In genomic region chr17:50072130-50072529, GRCh38 we compare ENCODE assay signal across 26 cellular contexts. TPM values are rescaled to one million over a fixed set of nuclear protein-coding genes. Genes with fewer than 3 reads are reported as not detected.
DNase-seq lines count a peak whose midpoint lies in the region; ATAC-seq, FAIRE-seq and TF ChIP-seq lines count a peak whose summit lies in the region.
"Had no signal": no experiment of that assay in that cellular context is flagged by ENCODE, and none has a peak within 500 bp of the region (broad histone marks: within the 10 kb centered on the region; RNA-seq: fewer than 3 reads in every experiment).

No MANE protein-coding gene starts in this region.

- H3K27ac ChIP-seq in RWPE1 (peak overlapping the region; percentile 75), kidney (ENCODE audit: low read depth in 2 of 2, low read length in 2 of 2) (no peak overlapping the region), PC-9 (no peak overlapping the region)
- H3K27ac ChIP-seq: 22Rv1 had no signal

- H3K4me1 Mint-ChIP-seq in activated CD8-positive, alpha-beta T cell treated with anti-CD3 and anti-CD28 coated beads, Interleukin-2, amount 10 ng/mL, durations not matched to agents 7 days and 5 days (ENCODE audit: low read depth): peaks cover 4% of the 10 kb centered on the region
- H3K4me1 Mint-ChIP-seq in activated CD8-positive, alpha-beta T cell treated with anti-CD3 and anti-CD28 coated beads for 36 hours (ENCODE audit: low read depth): no peaks in the 10 kb centered on the region
- H3K4me1 Mint-ChIP-seq in nephron progenitor cell (peaks cover 10% of the 10 kb centered on the region), glutamatergic neuron (ENCODE audit: low read depth, unreplicated experiment) (peaks cover 1% of the 10 kb centered on the region)
- H3K4me1 Mint-ChIP-seq: B cell had no signal

- H3K27ac Mint-ChIP-seq in activated CD8-positive, alpha-beta T cell treated with anti-CD3 and anti-CD28 coated beads, Interleukin-2, amount 10 ng/mL, durations not matched to agents 7 days and 5 days: no peak overlapping the region
- no peak overlapping the region for H3K27ac Mint-ChIP-seq in activated CD8-positive, alpha-beta T cell treated with anti-CD3 and anti-CD28 coated beads for 36 hours
- H3K27ac Mint-ChIP-seq in nephron progenitor cell (no peak overlapping the region), glutamatergic neuron (ENCODE audit: unreplicated experiment) (no peak overlapping the region)
- H3K27ac Mint-ChIP-seq: B cell, GM23338 had no signal

- no peak overlapping the region for H3K4me2 ChIP-seq in PC-9
- H3K4me2 ChIP-seq: GM23338 had no signal

- POLR2A ChIA-PET in activated CD8-positive, alpha-beta T cell treated with anti-CD3 and anti-CD28 coated beads, Interleukin-2, amount 10 ng/mL, durations not matched to agents 7 days and 5 days (lab: Charles Lee): interaction anchor here (0.7 kb wide), 2 partner anchors 20 to 173 kb away, joined by 3 read pairs; no protein-coding TSS in a partner anchor
- POLR2A ChIA-PET in activated CD8-positive, alpha-beta T cell treated with anti-CD3 and anti-CD28 coated beads for 36 hours (lab: Charles Lee): no interaction called here
- POLR2A ChIA-PET in RWPE1 (lab: Yijun Ruan, JAX; ENCODE audit: low non-redundant PET) (no interaction called here), PC-9 (lab: Charles Lee; ENCODE audit: unreplicated experiment) (no interaction called here)

- no TSS peak for BruUV-seq in PC-9 (replicated peaks; lab: Mats Ljungman, UMichigan)

- H3K27me3 ChIP-seq in PC-9 (ENCODE audit: insufficient read depth, low read depth): no peaks in the 10 kb centered on the region
- H3K27me3 ChIP-seq: MG63 had no signal

- H3K36me3 Mint-ChIP-seq in activated CD8-positive, alpha-beta T cell treated with anti-CD3 and anti-CD28 coated beads, Interleukin-2, amount 10 ng/mL, durations not matched to agents 7 days and 5 days (ENCODE audit: low read depth): peaks cover 6% of the 10 kb centered on the region
- peaks cover 8% of the 10 kb centered on the region for H3K36me3 Mint-ChIP-seq in activated CD8-positive, alpha-beta T cell treated with anti-CD3 and anti-CD28 coated beads for 36 hours (ENCODE audit: low read depth)
- peaks cover 12% of the 10 kb centered on the region for H3K36me3 Mint-ChIP-seq in nephron progenitor cell (ENCODE audit: low read depth)
- no peaks in the 10 kb centered on the region for H3K36me3 Mint-ChIP-seq in glutamatergic neuron (ENCODE audit: unreplicated experiment)

- H3K27me3 Mint-ChIP-seq in activated CD8-positive, alpha-beta T cell treated with anti-CD3 and anti-CD28 coated beads, Interleukin-2, amount 10 ng/mL, durations not matched to agents 7 days and 5 days (ENCODE audit: low read depth): no peaks in the 10 kb centered on the region
- H3K27me3 Mint-ChIP-seq in activated CD8-positive, alpha-beta T cell treated with anti-CD3 and anti-CD28 coated beads for 36 hours: no peaks in the 10 kb centered on the region
- H3K27me3 Mint-ChIP-seq in nephron progenitor cell (ENCODE audit: low read depth, poor library complexity) (peaks cover 36% of the 10 kb centered on the region), glutamatergic neuron (ENCODE audit: unreplicated experiment) (peaks cover 12% of the 10 kb centered on the region)
- H3K27me3 Mint-ChIP-seq: B cell, IgD-negative memory B cell had no signal

- H3K4me3 Mint-ChIP-seq in activated CD8-positive, alpha-beta T cell treated with anti-CD3 and anti-CD28 coated beads, Interleukin-2, amount 10 ng/mL, durations not matched to agents 7 days and 5 days: no peak overlapping the region
- no peak overlapping the region for H3K4me3 Mint-ChIP-seq in activated CD8-positive, alpha-beta T cell treated with anti-CD3 and anti-CD28 coated beads for 36 hours
- H3K4me3 Mint-ChIP-seq in nephron progenitor cell (no peak overlapping the region), glutamatergic neuron (ENCODE audit: unreplicated experiment) (no peak overlapping the region)
- H3K4me3 Mint-ChIP-seq: B cell, GM23338, IgD-negative memory B cell had no signal

- no peaks in the 10 kb centered on the region for H3K9me3 ChIP-seq in kidney (ENCODE audit: control insufficient read depth in 1 of 2, low read length in 2 of 2)
- H3K9me3 ChIP-seq in PC-9 (ENCODE audit: insufficient read depth, low read depth): no peaks in the 10 kb centered on the region
- H3K9me3 ChIP-seq: MG63 had no signal

- DNase-seq in activated CD8-positive, alpha-beta T cell treated with anti-CD3 and anti-CD28 coated beads, Interleukin-2, amount 10 ng/mL, durations not matched to agents 7 days and 5 days: no peak
- no peak for DNase-seq in activated CD8-positive, alpha-beta T cell treated with anti-CD3 and anti-CD28 coated beads for 36 hours
- DNase-seq in HTR-8/SVneo (ENCODE audit: insufficient read length, low spot score): no peak
- DNase-seq in RWPE1 (ENCODE audit: low spot score): no peak
- DNase-seq in kidney: peak; percentile 53
- no peak for DNase-seq in nephron progenitor cell
- DNase-seq in glutamatergic neuron: no peak
- no peak for DNase-seq in PC-9
- DNase-seq: COR-L47, GF-D8, Kasumi-1, MG63, NCI-H1092 treated with DMSO at 0.1 percent for 48 hours, NCI-H146, NCI-H2081 treated with DMSO at 0.1 percent for 48 hours, NCI-H748 treated with DMSO at 0.1 percent for 48 hours, OCI-M1, RPMI8226 had no signal

- no peak overlapping the region for H3K9ac ChIP-seq in kidney (ENCODE audit: low read length in 2 of 2)

- H2AFZ ChIP-seq in PC-9: no peak overlapping the region
- H2AFZ ChIP-seq: GM23338 had no signal

- H3K9me2 ChIP-seq in PC-9 (ENCODE audit: insufficient read depth): no peaks in the 10 kb centered on the region

- intact Hi-C loops in activated CD8-positive, alpha-beta T cell treated with anti-CD3 and anti-CD28 coated beads for 36 hours (cut with micrococcal nuclease): no loop called here
- intact Hi-C loops in kidney (cut with DNase I) (no loop called here), PC-9 (cut with micrococcal nuclease; ENCODE audit: unreplicated experiment) (no loop called here)

- H3F3A ChIP-seq in PC-9 (ENCODE audit: insufficient read depth, low read depth): peaks cover 94% of the 10 kb centered on the region

- H3K4me1 ChIP-seq in kidney (ENCODE audit: control insufficient read depth in 1 of 2, insufficient read depth in 1 of 2, low read depth in 1 of 2, low read length in 2 of 2) (no peaks in the 10 kb centered on the region), PC-9 (replicated peaks; ENCODE audit: insufficient read depth) (peaks cover 9% of the 10 kb centered on the region)

- TF ChIP-seq CTCF in activated CD8-positive, alpha-beta T cell treated with anti-CD3 and anti-CD28 coated beads for 36 hours (IDR thresholded peaks at IDR 0.05): no peak
- TF ChIP-seq CTCF in RWPE1 (conservative IDR thresholded peaks at IDR 0.05; ENCODE audit: low read depth) (no peak), kidney (IDR thresholded peaks at IDR 0.05; ENCODE audit: borderline replicate concordance, extremely low read depth, insufficient read depth) (no peak), nephron progenitor cell (IDR thresholded peaks at IDR 0.05) (no peak), glutamatergic neuron (IDR thresholded peaks at IDR 0.05; ENCODE audit: partially characterized antibody, unreplicated experiment) (no peak), PC-9 (conservative IDR thresholded peaks at IDR 0.05) (no peak)

- no peaks in the 10 kb centered on the region for H3K9me3 Mint-ChIP-seq in activated CD8-positive, alpha-beta T cell treated with anti-CD3 and anti-CD28 coated beads, Interleukin-2, amount 10 ng/mL, durations not matched to agents 7 days and 5 days (ENCODE audit: insufficient read depth)
- H3K9me3 Mint-ChIP-seq in activated CD8-positive, alpha-beta T cell treated with anti-CD3 and anti-CD28 coated beads for 36 hours: peaks cover 2% of the 10 kb centered on the region
- H3K9me3 Mint-ChIP-seq in nephron progenitor cell: peaks cover 4% of the 10 kb centered on the region
- peaks cover 7% of the 10 kb centered on the region for H3K9me3 Mint-ChIP-seq in glutamatergic neuron (ENCODE audit: unreplicated experiment)
- H3K9me3 Mint-ChIP-seq: GM23338, IgD-negative memory B cell had no signal

- ATAC-seq in activated CD8-positive, alpha-beta T cell treated with anti-CD3 and anti-CD28 coated beads, Interleukin-2, amount 10 ng/mL, durations not matched to agents 7 days and 5 days: peak; percentile 44
- no peak for ATAC-seq in activated CD8-positive, alpha-beta T cell treated with anti-CD3 and anti-CD28 coated beads for 36 hours
- ATAC-seq: GM12878, GM23338, HCT116 had no signal

- H3K4me3 ChIP-seq in kidney (ENCODE audit: low read length in 2 of 2) (no peak overlapping the region), PC-9 (no peak overlapping the region)
- H3K4me3 ChIP-seq: GM12878, GM23338, MG63 had no signal

- peaks cover 17 to 60% of the 10 kb centered on the region in 2 donors for H3K36me3 ChIP-seq in kidney (ENCODE audit: control insufficient read depth in 1 of 2, insufficient read depth in 2 of 2, low read length in 2 of 2)
- peaks cover 92% of the 10 kb centered on the region for H3K36me3 ChIP-seq in PC-9 (ENCODE audit: low read depth)

- peak; percentile 58 for FAIRE-seq in HTR-8/SVneo (lab: Jason Lieb, UNC)
- no peak for FAIRE-seq in kidney (lab: Jason Lieb, UNC)
- FAIRE-seq: GM12878, GM19239 had no signal

- peaks cover 91% of the 10 kb centered on the region for H3K79me2 ChIP-seq in PC-9 (ENCODE audit: low read depth)

- CTCF ChIA-PET in activated CD8-positive, alpha-beta T cell treated with anti-CD3 and anti-CD28 coated beads, Interleukin-2, amount 10 ng/mL, durations not matched to agents 7 days and 5 days (lab: Charles Lee): interaction anchor here (0.6 to 2.8 kb wide), 3 partner anchors 15 to 45 kb away, joined by 4 to 12 read pairs (median 6); partner anchors contain the start of gene ITGA3
- CTCF ChIA-PET in activated CD8-positive, alpha-beta T cell treated with anti-CD3 and anti-CD28 coated beads for 36 hours (lab: Charles Lee): interaction anchor here (2.1 kb wide), 1 partner anchor 22 kb away, joined by 5 read pairs; no protein-coding TSS in a partner anchor
- CTCF ChIA-PET in RWPE1 (lab: Yijun Ruan, JAX): no interaction called here
- CTCF ChIA-PET in PC-9 (lab: Charles Lee): no interaction called here

- peaks cover 74% of the 10 kb centered on the region for H4K20me1 ChIP-seq in PC-9 (ENCODE audit: insufficient read depth)

RNA-seq across cellular contexts. Expression of gene ITGA3, which starts 16.2 kb away (rescaled TPM):
- total RNA-seq in activated CD8-positive, alpha-beta T cell treated with anti-CD3 and anti-CD28 coated beads, Interleukin-2, amount 10 ng/mL, durations not matched to agents 7 days and 5 days: 1 to 10 TPM; 7.9 to 8.7 TPM
- 1 to 10 TPM; 4.2 to 7.2 TPM for total RNA-seq in activated CD8-positive, alpha-beta T cell treated with anti-CD3 and anti-CD28 coated beads for 36 hours
- total RNA-seq in kidney (367 TPM), glutamatergic neuron (ENCODE audit: unreplicated experiment) (13.2 TPM), PC-9 (2021) (291 and 327 TPM in 2 replicates)
- polyA plus RNA-seq in kidney (ENCODE audit: insufficient read depth, low read depth, low replicate concordance): 117 TPM

RNA-seq across cellular contexts. Expression of gene PDK2, which starts 23.0 kb away (rescaled TPM):
- total RNA-seq in activated CD8-positive, alpha-beta T cell treated with anti-CD3 and anti-CD28 coated beads, Interleukin-2, amount 10 ng/mL, durations not matched to agents 7 days and 5 days: 10 to 100 TPM; 18.1 to 21.2 TPM
- total RNA-seq in activated CD8-positive, alpha-beta T cell treated with anti-CD3 and anti-CD28 coated beads for 36 hours: 1 to 10 TPM; 6.0 to 7.7 TPM
- total RNA-seq in kidney (41.9 TPM), glutamatergic neuron (ENCODE audit: unreplicated experiment) (36.9 TPM), PC-9 (2021) (38.6 and 58.7 TPM in 2 replicates)
- polyA plus RNA-seq in kidney (ENCODE audit: insufficient read depth, low read depth, low replicate concordance): 121 TPM

RNA-seq across cellular contexts. Expression of gene SAMD14, which starts 57.8 kb away (rescaled TPM):
- total RNA-seq in activated CD8-positive, alpha-beta T cell treated with anti-CD3 and anti-CD28 coated beads, Interleukin-2, amount 10 ng/mL, durations not matched to agents 7 days and 5 days: under 1 TPM; 0.50 to 0.55 TPM
- total RNA-seq in activated CD8-positive, alpha-beta T cell treated with anti-CD3 and anti-CD28 coated beads for 36 hours: 1 to 10 TPM in 1 of 2 experiments, under 1 TPM in 1; 0.47 to 1.3 TPM
- 5.0 TPM for total RNA-seq in kidney
- polyA plus RNA-seq in kidney (ENCODE audit: insufficient read depth, low read depth, low replicate concordance): 3.7 TPM
- total RNA-seq in glutamatergic neuron (ENCODE audit: unreplicated experiment): 95.0 TPM
- total RNA-seq in PC-9 (2021): 0.17 and 0.73 TPM in 2 replicates
- total RNA-seq: NCI-H460 had no signal

Comparison
In these comparisons a context has a peak if more than half of its experiments do, and no peak if none do; other contexts are left out.
1. RNA of gene ITGA3, which starts 16.2 kb away (total RNA-seq): 367 TPM in kidney (single experiment) and 291 to 327 TPM in PC-9; 13.2 TPM in glutamatergic neuron (single experiment), 7.9 to 8.7 TPM in activated CD8-positive, alpha-beta T cell treated with anti-CD3 and anti-CD28 coated beads, Interleukin-2, amount 10 ng/mL, durations not matched to agents 7 days and 5 days and 4.2 to 7.2 TPM in activated CD8-positive, alpha-beta T cell treated with anti-CD3 and anti-CD28 coated beads for 36 hours; every median in the first group is over 10 times any median in the second.
2. RNA of gene SAMD14, which starts 57.8 kb away (total RNA-seq): 95.0 TPM in glutamatergic neuron (single experiment); 5.0 TPM in kidney (single experiment), 0.47 to 1.3 TPM in activated CD8-positive, alpha-beta T cell treated with anti-CD3 and anti-CD28 coated beads for 36 hours, 0.50 to 0.55 TPM in activated CD8-positive, alpha-beta T cell treated with anti-CD3 and anti-CD28 coated beads, Interleukin-2, amount 10 ng/mL, durations not matched to agents 7 days and 5 days and 0.17 to 0.73 TPM in PC-9; every median in the first group is over 10 times any median in the second.
3. CTCF ChIA-PET loops: an anchor here in activated CD8-positive, alpha-beta T cell treated with anti-CD3 and anti-CD28 coated beads, Interleukin-2, amount 10 ng/mL, durations not matched to agents 7 days and 5 days (0.6 to 2.8 kb wide) and activated CD8-positive, alpha-beta T cell treated with anti-CD3 and anti-CD28 coated beads for 36 hours (2.1 kb wide); none called in RWPE1 and PC-9.